Comparison of ENCODE assay signal across 1 cellular context in genomic region chr2:172564376-172564775, GRCh38.
TF ChIP-seq lines count a peak whose summit lies in the region.

No MANE protein-coding gene starts in this region.

TF ChIP-seq in GM23338, 12 proteins besides CTCF, POLR2A, EP300 and RAD21 (continued from another document):
- TF ChIP-seq ETS1 (IDR thresholded peaks at IDR 0.05), result no peak
- no peak for TF ChIP-seq EZH2 (IDR thresholded peaks at IDR 0.05; ENCODE audit: low read depth, unreplicated experiment)
- TF ChIP-seq CREB1 (CRISPR knock-in tag; IDR thresholded peaks at IDR 0.05; ENCODE audit: low read depth), result no peak
- TF ChIP-seq POLR2AphosphoS5 (IDR thresholded peaks at IDR 0.05; ENCODE audit: low read depth), result no peak
